Comparison of ENCODE assay signal across 8 cellular contexts in the genomic region with DNA sequence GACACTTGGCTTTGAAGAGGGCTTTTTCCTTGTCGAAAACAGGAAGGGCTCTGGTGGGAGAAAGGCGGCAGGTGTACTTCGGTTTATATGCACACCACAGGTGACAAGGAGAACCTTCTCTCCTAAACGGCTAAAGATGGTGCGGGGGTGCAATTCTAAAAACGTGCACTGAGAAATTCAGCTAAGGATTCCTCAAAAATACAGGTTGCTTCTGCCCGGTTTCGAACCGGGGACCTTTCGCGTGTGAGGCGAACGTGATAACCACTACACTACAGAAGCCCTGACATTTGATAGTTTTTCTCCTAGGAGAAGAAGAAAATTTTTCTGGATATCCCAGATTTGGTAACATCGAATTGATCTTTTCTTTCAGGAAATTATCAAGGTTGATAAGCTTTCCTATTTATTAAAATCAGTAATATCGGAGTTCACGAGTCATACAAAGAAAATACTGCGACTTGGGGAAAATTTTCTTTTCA. TPM values are rescaled to one million over a fixed set of nuclear protein-coding genes. Genes with fewer than 3 reads are reported as not detected.
DNase-seq lines count a peak whose midpoint lies in the region; ATAC-seq, FAIRE-seq and TF ChIP-seq lines count a peak whose summit lies in the region.

No MANE protein-coding gene starts in this region.

- H3K4me1 ChIP-seq in BE2C (no peaks in the 10 kb centered on the region), SJCRH30 (no peaks in the 10 kb centered on the region), endothelial cell of umbilical vein (ENCODE audit: control insufficient read depth, extremely low read depth, insufficient read depth, low read length) (peaks cover 6% of the 10 kb centered on the region), kidney (ENCODE audit: control insufficient read depth in 1 of 2, insufficient read depth in 1 of 2, low read depth in 1 of 2, low read length in 2 of 2) (no peaks in the 10 kb centered on the region), esophagus squamous epithelium (peaks cover 0 to 13% (median 4%) of the 10 kb centered on the region in 3 donors)

- H3K4me3 ChIP-seq in BE2C (ENCODE audit: low read depth, low read length) (peak overlapping the region; percentile 70), SJCRH30 (peak overlapping the region; percentile 54), endothelial cell of umbilical vein (replicated peaks in 1 of 3; ENCODE audit: insufficient read depth in 1 of 3, low read depth in 1 of 3, low read length in 3 of 3) (peak overlapping the region; percentile 16 to 58 (median 54)), kidney (ENCODE audit: low read length in 2 of 2) (no peak overlapping the region), esophagus squamous epithelium (peak overlapping the region in 2 of 4 donors; percentile 11 to 21)

- POLR2A ChIA-PET in endothelial cell of umbilical vein (lab: Charles Lee): no interaction called here

- peak overlapping the region; percentile 82 for H3K4me2 ChIP-seq in endothelial cell of umbilical vein (ENCODE audit: insufficient read depth, low read length)

- H3K79me2 ChIP-seq in endothelial cell of umbilical vein (ENCODE audit: control insufficient read depth, insufficient read depth, low read length): no peaks in the 10 kb centered on the region

- H3K9me3 ChIP-seq in BE2C (no peaks in the 10 kb centered on the region), SJCRH30 (replicated peaks) (no peaks in the 10 kb centered on the region), endothelial cell of umbilical vein (replicated peaks; ENCODE audit: control insufficient read depth, insufficient read depth, low read length) (no peaks in the 10 kb centered on the region), kidney (ENCODE audit: control insufficient read depth in 1 of 2, low read length in 2 of 2) (peaks cover 8% of the 10 kb centered on the region in 2 donors), esophagus squamous epithelium (peaks cover 0 to 13% (median 13%) of the 10 kb centered on the region in 3 donors)

- no peaks in the 10 kb centered on the region for H4K20me1 ChIP-seq in endothelial cell of umbilical vein (replicated peaks; ENCODE audit: control insufficient read depth, extremely low read depth, insufficient read depth, low read length)

- dilution Hi-C loops in endothelial cell of umbilical vein (cut with MboI; ENCODE audit: extremely low pct_ligation_motif_present, low sequenced_read_pairs): no loop called here

- H3K27me3 ChIP-seq in BE2C (peaks cover 38% of the 10 kb centered on the region), SJCRH30 (no peaks in the 10 kb centered on the region), endothelial cell of umbilical vein (ENCODE audit: control insufficient read depth in 2 of 2, insufficient read depth in 2 of 2, low read length in 2 of 2) (peaks cover 30 to 37% of the 10 kb centered on the region in 2 experiments), esophagus squamous epithelium (peaks cover 0 to 100% (median 23%) of the 10 kb centered on the region in 4 donors)

- TF ChIP-seq CTCF in BE2C (IDR thresholded peaks at IDR 0.05; ENCODE audit: low read depth, low read length) (no peak), endothelial cell of umbilical vein (IDR thresholded peaks at IDR 0.05; ENCODE audit: extremely low read depth in 1 of 2, insufficient read depth in 1 of 2, low read depth in 1 of 2, low read length in 2 of 2) (no peak), kidney (IDR thresholded peaks at IDR 0.05; ENCODE audit: borderline replicate concordance, extremely low read depth, insufficient read depth) (no peak), esophagus squamous epithelium (IDR thresholded peaks at IDR 0.05) (no peak)

- DNase-seq in BE2C (peak; percentile 66), SJCRH30 (peak; percentile 28 to 58), endothelial cell of umbilical vein (ENCODE audit: low read depth, low spot score) (peak; percentile 39), kidney (no peak), esophagus squamous epithelium (lab: John Stamatoyannopoulos, UW) (no peak), occipital lobe (lab: John Stamatoyannopoulos, UW) (no peak)
- peak; percentile 61 for DNase-seq in stimulated activated CD4-positive, alpha-beta T cell treated with anti-CD3 and anti-CD28 coated beads, Interleukin-15, amount 100 ng/mL, for 24 hours

- TF ChIP-seq POLR2A in endothelial cell of umbilical vein (IDR thresholded peaks at IDR 0.05; ENCODE audit: low read depth, low read length) (no peak), esophagus squamous epithelium (IDR thresholded peaks at IDR 0.05) (no peak)

- H3K27ac ChIP-seq in SJCRH30 (no peak overlapping the region), endothelial cell of umbilical vein (ENCODE audit: insufficient read depth, low read depth, low read length) (no peak overlapping the region), kidney (ENCODE audit: low read depth in 2 of 2, low read length in 2 of 2) (no peak overlapping the region), esophagus squamous epithelium (no peak overlapping the region)

- H3K9ac ChIP-seq in endothelial cell of umbilical vein (replicated peaks; ENCODE audit: extremely low read depth, insufficient read depth, low read length): no peak overlapping the region
- H3K9ac ChIP-seq in kidney (ENCODE audit: low read length in 2 of 2): no peak overlapping the region

- no peaks in the 10 kb centered on the region for H3K9me1 ChIP-seq in endothelial cell of umbilical vein (replicated peaks; ENCODE audit: control insufficient read depth, extremely low read depth, insufficient read depth, low read length)

- CTCF ChIA-PET in endothelial cell of umbilical vein (lab: Charles Lee): no interaction called here

- peak; percentile 62 for FAIRE-seq in endothelial cell of umbilical vein (lab: Jason Lieb, UNC)
- no peak for FAIRE-seq in kidney (lab: Jason Lieb, UNC)

- intact Hi-C loops in endothelial cell of umbilical vein (cut with micrococcal nuclease): loop anchor here (1.0 kb wide), 2 partner anchors 16 to 43 kb away; no protein-coding TSS in a partner anchor
- intact Hi-C loops in kidney (cut with DNase I): no loop called here
- intact Hi-C loops in esophagus squamous epithelium (cut with DNase I): no loop called here

- H2AFZ ChIP-seq in endothelial cell of umbilical vein (ENCODE audit: low read depth, low read length): no peak overlapping the region

- ATAC-seq in HG02798 (IDR thresholded peaks at IDR 0.05; ENCODE audit: poor library complexity, unreplicated experiment): peak; percentile 35

- 4 to 10% methylated on average over 13 to 17 of the region's 17 CpGs for WGBS in esophagus squamous epithelium, 2 donors

- H3K36me3 ChIP-seq in BE2C (no peaks in the 10 kb centered on the region), SJCRH30 (no peaks in the 10 kb centered on the region), endothelial cell of umbilical vein (ENCODE audit: control insufficient read depth in 2 of 2, extremely low read depth in 1 of 2, insufficient read depth in 2 of 2, low read length in 2 of 2) (no peaks in the 10 kb centered on the region), kidney (ENCODE audit: control insufficient read depth in 1 of 2, insufficient read depth in 2 of 2, low read length in 2 of 2) (no peaks in the 10 kb centered on the region), esophagus squamous epithelium (no peaks in the 10 kb centered on the region)

- BruUV-seq in endothelial cell of umbilical vein (replicated peaks; lab: Mats Ljungman, UMichigan): no TSS peak

TF ChIP-seq in endothelial cell of umbilical vein, 7 proteins besides CTCF, POLR2A, EP300 and RAD21:
- TF ChIP-seq, protein P1, sequence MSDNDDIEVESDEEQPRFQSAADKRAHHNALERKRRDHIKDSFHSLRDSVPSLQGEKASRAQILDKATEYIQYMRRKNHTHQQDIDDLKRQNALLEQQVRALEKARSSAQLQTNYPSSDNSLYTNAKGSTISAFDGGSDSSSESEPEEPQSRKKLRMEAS (IDR thresholded peaks at IDR 0.05; ENCODE audit: insufficient read depth, insufficient read length): no peak

RNA-seq across cellular contexts. Expression of gene POM121L2, which starts 32.0 kb away (rescaled TPM):
- polyA plus RNA-seq in BE2C (2012; ENCODE audit: insufficient read depth, insufficient read length, low read depth): not detected
- not detected in 2 replicates for total RNA-seq in SJCRH30 (2014; rRNA removed; shearing (Covaris generic))
- total RNA-seq in endothelial cell of umbilical vein (not detected in 2 replicates), kidney (not detected), esophagus squamous epithelium (not detected), occipital lobe (not detected)
- polyA plus RNA-seq in endothelial cell of umbilical vein (not detected in 2 replicates), kidney (ENCODE audit: insufficient read depth, low read depth, low replicate concordance) (not detected)
- not detected in 2 replicates for polyA plus RNA-seq in endothelial cell of umbilical vein (2011; cell fraction: cytosol; rRNA removed)
- polyA plus RNA-seq in endothelial cell of umbilical vein (2011; cell fraction: nucleus; rRNA removed): not detected in 2 replicates
- polyA plus RNA-seq in endothelial cell of umbilical vein (2012): not detected in 2 replicates
- polyA minus RNA-seq in endothelial cell of umbilical vein: not detected in 2 replicates
- polyA minus RNA-seq in endothelial cell of umbilical vein (2011; cell fraction: cytosol; rRNA and poly(A)+ RNA removed): not detected
- not detected in 2 replicates for polyA minus RNA-seq in endothelial cell of umbilical vein (2011; cell fraction: nucleus; rRNA and poly(A)+ RNA removed)

RNA-seq across cellular contexts. Expression of gene PRSS16, which starts 32.6 kb away (rescaled TPM):
- not detected for polyA plus RNA-seq in BE2C (2012; ENCODE audit: insufficient read depth, insufficient read length, low read depth)
- total RNA-seq in SJCRH30 (2014; rRNA removed; shearing (Covaris generic)): not detected in 2 replicates
- not detected in 2 replicates for total RNA-seq in endothelial cell of umbilical vein
- polyA plus RNA-seq in endothelial cell of umbilical vein: not detected in 2 replicates
- polyA plus RNA-seq in endothelial cell of umbilical vein (2011; cell fraction: cytosol; rRNA removed): not detected in 2 replicates
- polyA plus RNA-seq in endothelial cell of umbilical vein (2011; cell fraction: nucleus; rRNA removed): 0.16 TPM in 1 of 2 replicates, not detected in the other
- not detected in 2 replicates for polyA plus RNA-seq in endothelial cell of umbilical vein (2012)
- 1.3 TPM in 1 of 2 replicates, not detected in the other for polyA minus RNA-seq in endothelial cell of umbilical vein
- 0.72 TPM for polyA minus RNA-seq in endothelial cell of umbilical vein (2011; cell fraction: cytosol; rRNA and poly(A)+ RNA removed)
- polyA minus RNA-seq in endothelial cell of umbilical vein (2011; cell fraction: nucleus; rRNA and poly(A)+ RNA removed): not detected in 2 replicates
- 11.2 TPM for total RNA-seq in kidney
- 5.1 TPM for polyA plus RNA-seq in kidney (ENCODE audit: insufficient read depth, low read depth, low replicate concordance)
- total RNA-seq in esophagus squamous epithelium: 10 to 100 TPM in 3 of 4 donors, 1 to 10 TPM in 1; 5.1 to 25.7 (median 11.0) TPM
- total RNA-seq in occipital lobe: not detected

Comparison
In these comparisons a context has a peak if more than half of its experiments do, and no peak if none do; other contexts are left out.
1. DNase-seq: peak in BE2C (single experiment), SJCRH30 (2 of 2), endothelial cell of umbilical vein (single experiment) and stimulated activated CD4-positive, alpha-beta T cell treated with anti-CD3 and anti-CD28 coated beads, Interleukin-15, amount 100 ng/mL, for 24 hours (single experiment); none in kidney (single experiment), esophagus squamous epithelium (single experiment) and occipital lobe (single experiment).
2. H3K4me3 ChIP-seq: peak in BE2C (single experiment), SJCRH30 (single experiment) and endothelial cell of umbilical vein (3 of 3); none in kidney (0 of 2).